22 cellular contexts compared by ENCODE assay signal in the genomic region with DNA sequence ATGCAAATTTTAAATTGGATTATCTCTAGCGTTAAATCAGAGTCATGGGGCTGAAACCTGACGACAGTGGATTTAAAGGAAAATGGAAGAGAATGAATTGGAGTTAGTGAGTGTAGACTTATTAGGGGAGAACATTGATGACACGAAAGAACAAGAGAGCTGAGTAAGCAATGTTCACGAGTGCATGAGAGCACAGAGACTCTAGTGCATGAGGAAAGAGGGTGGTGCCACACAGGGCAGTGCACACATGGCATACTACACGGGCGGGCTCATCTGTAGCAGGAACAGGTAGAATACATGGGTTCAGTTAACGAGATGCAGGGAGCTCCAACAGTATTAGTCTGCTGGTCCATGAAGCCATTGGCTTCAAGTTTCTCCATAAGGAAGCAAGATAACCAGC.
"Had no signal": no experiment of that assay in that cellular context is flagged by ENCODE, and none has a peak within 500 bp of the region (broad histone marks: within the 10 kb centered on the region; RNA-seq: fewer than 3 reads in every experiment).

No MANE protein-coding gene starts in this region.

- H3K9me3 Mint-ChIP-seq: activated CD4-positive, alpha-beta memory T cell treated with anti-CD3 and anti-CD28 coated beads, Interleukin-2, amount 10 ng/mL, durations not matched to agents 7 days and 5 days; activated naive CD4-positive, alpha-beta T cell treated with anti-CD3 and anti-CD28 coated beads for 36 hours had no signal

- DNase-seq: activated CD4-positive, alpha-beta memory T cell treated with anti-CD3 and anti-CD28 coated beads, Interleukin-2, amount 10 ng/mL, durations not matched to agents 7 days and 5 days; activated CD4-positive, alpha-beta T cell treated with anti-CD3 and anti-CD28 coated beads for 36 hours; activated CD4-positive, alpha-beta T cell treated with anti-CD3 and anti-CD28 coated beads, Interleukin-2, amount 50 U/mL, for 1 hour; activated gamma-delta T cell; activated naive CD4-positive, alpha-beta T cell treated with anti-CD3 and anti-CD28 coated beads for 36 hours; activated naive CD8-positive, alpha-beta T cell treated with anti-CD3 and anti-CD28 coated beads for 36 hours; activated T-cell treated with anti-CD3 and anti-CD28 coated beads for 4 hours; activated T-cell treated with anti-CD3 and anti-CD28 coated beads, Interleukin-2, amount 50 U/mL, for 48 hours; caudate nucleus; MM.1S; NCI-H1105; NCI-H1436; NCI-H1694 treated with DMSO at 0.1 percent for 48 hours; NCI-H2029 treated with DMSO at 0.1 percent for 48 hours; NCI-H345; NCI-H510A; NCI-H526 treated with DMSO at 0.1 percent for 48 hours; NCI-H82; SIG-M5; T-helper 1 cell had no signal

- H3K27me3 Mint-ChIP-seq: activated CD4-positive, alpha-beta T cell treated with anti-CD3 and anti-CD28 coated beads for 36 hours; activated naive CD8-positive, alpha-beta T cell treated with anti-CD3 and anti-CD28 coated beads for 36 hours had no signal

- H3K4me3 Mint-ChIP-seq: activated CD4-positive, alpha-beta memory T cell treated with anti-CD3 and anti-CD28 coated beads, Interleukin-2, amount 10 ng/mL, durations not matched to agents 7 days and 5 days; activated CD4-positive, alpha-beta T cell treated with anti-CD3 and anti-CD28 coated beads for 36 hours; activated naive CD4-positive, alpha-beta T cell treated with anti-CD3 and anti-CD28 coated beads for 36 hours; activated naive CD8-positive, alpha-beta T cell treated with anti-CD3 and anti-CD28 coated beads for 36 hours; activated T-helper 17 cell treated with anti-CD3 and anti-CD28 coated beads, Interleukin-2, amount 50 U/mL, for 72 hours had no signal

- H3K27ac ChIP-seq: VCaP had no signal

- H3K27ac Mint-ChIP-seq: activated CD4-positive, alpha-beta memory T cell treated with anti-CD3 and anti-CD28 coated beads, Interleukin-2, amount 10 ng/mL, durations not matched to agents 7 days and 5 days; activated CD4-positive, alpha-beta T cell treated with anti-CD3 and anti-CD28 coated beads for 36 hours; activated naive CD4-positive, alpha-beta T cell treated with anti-CD3 and anti-CD28 coated beads for 36 hours; activated naive CD8-positive, alpha-beta T cell treated with anti-CD3 and anti-CD28 coated beads for 36 hours; activated T-helper 17 cell treated with anti-CD3 and anti-CD28 coated beads, Interleukin-2, amount 50 U/mL, for 72 hours had no signal

- ATAC-seq: activated CD4-positive, alpha-beta T cell treated with anti-CD3 and anti-CD28 coated beads for 36 hours; activated T-helper 17 cell treated with anti-CD3 and anti-CD28 coated beads, Interleukin-2, amount 50 U/mL, for 72 hours had no signal
